Comparison of ENCODE assay signal across 34 cellular contexts in genomic region chr15:74517096-74517495, GRCh38.
"Had no signal": no experiment of that assay in that cellular context is flagged by ENCODE, and none has a peak within 500 bp of the region (broad histone marks: within the 10 kb centered on the region; RNA-seq: fewer than 3 reads in every experiment).

No MANE protein-coding gene starts in this region.

- H3K9ac ChIP-seq: KMS-11 had no signal

- H3K27me3 ChIP-seq: cardiac muscle cell had no signal

- DNase-seq: activated B cell treated with CpG ODN at 0.5 μM for 24 hours; activated CD4-positive, alpha-beta memory T cell treated with anti-CD3 and anti-CD28 coated beads for 36 hours; activated CD4-positive, alpha-beta T cell treated with anti-CD3 and anti-CD28 coated beads for 4 hours; activated CD4-positive, alpha-beta T cell treated with anti-CD3 and anti-CD28 coated beads, Interleukin-2, amount 50 U/mL, for 1 hour; activated CD4-positive, CD25-positive, alpha-beta regulatory T cell treated with anti-CD3 and anti-CD28 coated beads, Interleukin-2, amount 50 U/mL, for 72 hours; activated CD8-positive, alpha-beta memory T cell treated with anti-CD3 and anti-CD28 coated beads, Interleukin-2, amount 50 U/mL, for 4 hours; activated effector memory CD4-positive, alpha-beta T cell treated with Interleukin-2 at 50 U/mL for 16 hours; activated naive CD4-positive, alpha-beta T cell treated with anti-CD3 and anti-CD28 coated beads, Interleukin-2, amount 10 ng/mL, durations not matched to agents 7 days and 5 days; activated naive CD8-positive, alpha-beta T cell treated with anti-CD3 and anti-CD28 coated beads, Interleukin-2, amount 50 U/mL, for 24 hours; activated T-cell treated with anti-CD3 and anti-CD28 coated beads for 4 hours; activated T-cell treated with anti-CD3 and anti-CD28 coated beads, Interleukin-2, amount 50 U/mL, for 4 hours; anterior cingulate cortex; MM.1S; MV-4-11; NCI-H1092; NCI-H1436 treated with DMSO at 0.1 percent for 48 hours; NCI-H1694 treated with DMSO at 0.1 percent for 48 hours; NCI-H2029; NCI-H2171; NCI-H510A; NCI-H526; NCI-H748 treated with DMSO at 0.1 percent for 48 hours; NK-92 treated with Interleukin-12 subunit alpha and Interleukin-12 subunit beta, amount 100 ng/mL, for 24 hours; Right ventricle myocardium superior; SW 1271; T-helper 1 cell; T-helper 2 cell; T-helper 9 cell had no signal

- H3K36me3 ChIP-seq: cardiac muscle cell had no signal

- H3K4me2 ChIP-seq: KMS-11, PC-9 had no signal

- H3K4me3 ChIP-seq: cardiac muscle cell, PC-9 had no signal

- ATAC-seq: activated naive CD8-positive, alpha-beta T cell treated with anti-CD3 and anti-CD28 coated beads, Interleukin-2, amount 50 U/mL, for 24 hours; activated T-cell treated with anti-CD3 and anti-CD28 coated beads, Interleukin-2, amount 50 U/mL, for 4 hours had no signal

- FAIRE-seq: RCC 7860 had no signal

- H2AFZ ChIP-seq: PC-9 had no signal

- H3K27ac ChIP-seq: cardiac muscle cell, KMS-11, PC-9, RWPE1, VCaP had no signal
